Comparison of ENCODE assay signal across 10 cellular contexts in the genomic region with DNA sequence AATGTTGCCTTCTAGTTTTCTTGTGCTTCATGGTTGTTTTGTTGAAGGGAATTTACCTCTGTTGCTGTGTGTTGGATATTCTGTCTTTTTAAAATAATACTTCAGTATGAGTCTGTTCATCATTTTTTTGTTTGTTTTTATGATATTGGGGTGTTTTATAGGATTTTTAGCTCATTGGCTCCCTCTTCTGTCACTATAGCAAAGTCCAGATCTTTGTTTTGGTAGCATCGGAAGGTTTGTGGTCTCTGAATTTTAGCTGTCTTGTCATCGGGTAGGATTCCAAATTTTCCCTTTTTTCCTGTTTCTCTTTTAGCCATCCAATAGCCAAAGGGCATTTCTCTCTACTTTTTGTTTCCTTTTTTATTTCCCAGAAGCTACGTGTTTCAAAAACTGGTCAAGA.
DNase-seq lines count a peak whose midpoint lies in the region; TF ChIP-seq lines count a peak whose summit lies in the region.
"Had no signal": no experiment of that assay in that cellular context is flagged by ENCODE, and none has a peak within 500 bp of the region (broad histone marks: within the 10 kb centered on the region; RNA-seq: fewer than 3 reads in every experiment).

No MANE protein-coding gene starts in this region.

- peak; percentile 18; the same call in 1 of the 2 replicates for TF ChIP-seq CTCF in GM12875 (IDR thresholded peaks at IDR 0.05; ENCODE audit: borderline replicate concordance, insufficient read depth, low read depth, low read length)

- no peak overlapping the region for H3K4me3 ChIP-seq in GM12875 (ENCODE audit: low read depth, low read length)

- DNase-seq in AG08395 (ENCODE audit: low spot score) (peak; percentile 44), RPMI7951 (ENCODE audit: low read depth) (peak; percentile 9), fibroblast of peridontal ligament (ENCODE audit: extremely low read depth) (peak; percentile 49), NCI-H345 treated with DMSO at 0.1 percent for 48 hours (lab: John Stamatoyannopoulos, UW; ENCODE audit: unreplicated experiment) (no peak), NCI-H2171 (lab: John Stamatoyannopoulos, UW) (no peak), C1 segment of cervical spinal cord (lab: John Stamatoyannopoulos, UW) (no peak)
- DNase-seq in activated CD8-positive, alpha-beta memory T cell treated with anti-CD3 and anti-CD28 coated beads, Interleukin-2, amount 50 U/mL, for 4 hours: no peak
- DNase-seq: activated B cell treated with CpG ODN at 0.5 μM for 24 hours, NCI-H1436 treated with DMSO at 0.1 percent for 48 hours had no signal

Comparison
In these comparisons a context has a peak if more than half of its experiments do, and no peak if none do; other contexts are left out.
1. DNase-seq: peak in AG08395 (single experiment), RPMI7951 (single experiment) and fibroblast of peridontal ligament (single experiment); none in NCI-H345 treated with DMSO at 0.1 percent for 48 hours (single experiment), NCI-H2171 (single experiment), activated CD8-positive, alpha-beta memory T cell treated with anti-CD3 and anti-CD28 coated beads, Interleukin-2, amount 50 U/mL, for 4 hours (single experiment) and C1 segment of cervical spinal cord (0 of 14).